ENCODE assay signal across 16 cellular contexts in genomic region chr3:49994476-49994875, GRCh38. TPM values are rescaled to one million over a fixed set of nuclear protein-coding genes. Genes with fewer than 3 reads are reported as not detected.
DNase-seq lines count a peak whose midpoint lies in the region; ATAC-seq and TF ChIP-seq lines count a peak whose summit lies in the region.
"Had no signal": no experiment of that assay in that cellular context is flagged by ENCODE, and none has a peak within 500 bp of the region (broad histone marks: within the 10 kb centered on the region; RNA-seq: fewer than 3 reads in every experiment).

No MANE protein-coding gene starts in this region.

- DNase-seq in GM23338 (ENCODE audit: low spot score) (no peak), T-helper 17 cell (no peak), progenitor cell of endocrine pancreas (ENCODE audit: low spot score, unreplicated experiment) (no peak), AML-193 (lab: John Stamatoyannopoulos, UW) (no peak), ACHN (no peak), amniotic stem cell (lab: John Stamatoyannopoulos, UW) (no peak)
- no peak for DNase-seq in central memory CD8-positive, alpha-beta T cell (ENCODE audit: low spot score in 2 of 2)
- DNase-seq: C1 segment of cervical spinal cord; CD4-positive, alpha-beta memory T cell; COR-L47; DMS153; DND-41; GOT3; HCEC 1CT had no signal

- H3K79me2 ChIP-seq in GM23338 (replicated peaks; ENCODE audit: insufficient read depth): peaks cover 12% of the 10 kb centered on the region; the same call in 1 of the 2 replicates

- in situ Hi-C loops in ACHN (cut with HindIII; ENCODE audit: low pct_ligation_motif_present, low pct_unique_long_range_greater_than_20kb, low sequenced_read_pairs): no loop called here

- no peak overlapping the region; the same call in 1 of the 2 replicates for H3K27ac Mint-ChIP-seq in GM23338
- peak overlapping the region; percentile 85 for H3K27ac Mint-ChIP-seq in T-helper 17 cell
- peak overlapping the region; percentile 51 for H3K27ac Mint-ChIP-seq in central memory CD8-positive, alpha-beta T cell (ENCODE audit: low read depth)
- H3K27ac Mint-ChIP-seq in progenitor cell of endocrine pancreas: peak overlapping the region; percentile 74

- H3K4me1 Mint-ChIP-seq in GM23338 (peaks cover 21% of the 10 kb centered on the region), T-helper 17 cell (peaks cover 8% of the 10 kb centered on the region), progenitor cell of endocrine pancreas (ENCODE audit: low read depth) (peaks cover 19% of the 10 kb centered on the region)
- H3K4me1 Mint-ChIP-seq in central memory CD8-positive, alpha-beta T cell: peaks cover 12% of the 10 kb centered on the region

- no peak for ATAC-seq in GM23338
- no peak for ATAC-seq in T-helper 17 cell
- no peak for ATAC-seq in central memory CD8-positive, alpha-beta T cell (replicated peaks; ENCODE audit: extremely low read depth, poor library complexity, severe bottlenecking)
- no peak for ATAC-seq in GM18873 (IDR thresholded peaks at IDR 0.05; ENCODE audit: low FRiP score, unreplicated experiment)

- H4K20me1 ChIP-seq in GM23338 (replicated peaks; ENCODE audit: insufficient read depth): peaks cover 17% of the 10 kb centered on the region; the same call in 1 of the 2 replicates

- no peak overlapping the region for H3K4me2 ChIP-seq in GM23338

- H3K4me3 ChIP-seq in GM23338: no peak overlapping the region

- H3K36me3 ChIP-seq in GM23338 (ENCODE audit: insufficient read depth): peaks cover 4% of the 10 kb centered on the region; the same call in 1 of the 2 replicates

- TF ChIP-seq CTCF in GM23338 (conservative IDR thresholded peaks at IDR 0.05; ENCODE audit: low read depth in 2 of 2): no peak
- TF ChIP-seq CTCF in progenitor cell of endocrine pancreas (IDR thresholded peaks at IDR 0.05; ENCODE audit: unreplicated experiment): no peak

- no peaks in the 10 kb centered on the region for H3K9me2 ChIP-seq in GM23338 (ENCODE audit: insufficient read depth)

- H3K27me3 ChIP-seq in GM23338 (ENCODE audit: insufficient read depth): no peaks in the 10 kb centered on the region

- no peaks in the 10 kb centered on the region for H3K27me3 Mint-ChIP-seq in GM23338 (ENCODE audit: insufficient read depth, low read depth, poor library complexity)
- no peaks in the 10 kb centered on the region for H3K27me3 Mint-ChIP-seq in T-helper 17 cell
- no peaks in the 10 kb centered on the region for H3K27me3 Mint-ChIP-seq in central memory CD8-positive, alpha-beta T cell
- H3K27me3 Mint-ChIP-seq in progenitor cell of endocrine pancreas: no peaks in the 10 kb centered on the region
- H3K27me3 Mint-ChIP-seq: CD4-positive, alpha-beta memory T cell had no signal

- no peaks in the 10 kb centered on the region for H3F3A ChIP-seq in GM23338 (replicated peaks; ENCODE audit: low read depth)

- peaks cover 8% of the 10 kb centered on the region for H3K4me1 ChIP-seq in GM23338 (ENCODE audit: insufficient read depth)

- H3K9me3 Mint-ChIP-seq in GM23338 (no peaks in the 10 kb centered on the region), progenitor cell of endocrine pancreas (ENCODE audit: low read depth) (no peaks in the 10 kb centered on the region)
- H3K9me3 Mint-ChIP-seq in central memory CD8-positive, alpha-beta T cell: no peaks in the 10 kb centered on the region
- H3K9me3 Mint-ChIP-seq: CD4-positive, alpha-beta memory T cell had no signal

- no peaks in the 10 kb centered on the region; the same call in 2 of the 3 replicates for H3K36me3 Mint-ChIP-seq in GM23338 (ENCODE audit: low read depth)
- H3K36me3 Mint-ChIP-seq in T-helper 17 cell (ENCODE audit: low read depth): no peaks in the 10 kb centered on the region
- H3K36me3 Mint-ChIP-seq in central memory CD8-positive, alpha-beta T cell (ENCODE audit: insufficient read depth): peaks cover 21% of the 10 kb centered on the region
- peaks cover 3% of the 10 kb centered on the region for H3K36me3 Mint-ChIP-seq in progenitor cell of endocrine pancreas (ENCODE audit: insufficient read depth)

- H3K4me3 Mint-ChIP-seq in GM23338 (no peak overlapping the region), T-helper 17 cell (no peak overlapping the region), progenitor cell of endocrine pancreas (ENCODE audit: low read depth) (no peak overlapping the region)
- no peak overlapping the region for H3K4me3 Mint-ChIP-seq in central memory CD8-positive, alpha-beta T cell
- H3K4me3 Mint-ChIP-seq: CD4-positive, alpha-beta memory T cell had no signal

- no peak overlapping the region for H2AFZ ChIP-seq in GM23338

- H3K27ac ChIP-seq in GM23338 (ENCODE audit: low read depth): 0 out of 2 replicates have a peak overlapping the region, but pooled peaks have one; percentile 20
- H3K27ac ChIP-seq: 22Rv1 had no signal

- H3K9me3 ChIP-seq in T-helper 17 cell (ENCODE audit: control insufficient read depth, low read length, poor library complexity, severe bottlenecking): no peaks in the 10 kb centered on the region

TF ChIP-seq in GM23338, 12 proteins besides CTCF, POLR2A, EP300 and RAD21 (continues in another document):
- no peak for TF ChIP-seq STAT1 (IDR thresholded peaks at IDR 0.05; ENCODE audit: unreplicated experiment)
- TF ChIP-seq NANOG (IDR thresholded peaks at IDR 0.05; ENCODE audit: borderline replicate concordance): no peak
- TF ChIP-seq ETS1 (IDR thresholded peaks at IDR 0.05): no peak
- TF ChIP-seq JUNB (IDR thresholded peaks at IDR 0.05; ENCODE audit: unreplicated experiment): no peak
- no peak for TF ChIP-seq ZNF462 (CRISPR knock-in tag; IDR thresholded peaks at IDR 0.05)
- TF ChIP-seq ZNF114 (CRISPR knock-in tag; IDR thresholded peaks at IDR 0.05): no peak

RNA-seq across cellular contexts. Expression of gene RBM6, which starts 54.5 kb away (rescaled TPM):
- 62.0 and 66.6 TPM in 2 replicates for total RNA-seq in GM23338 (2014; rRNA removed; shearing (Covaris generic))
- polyA plus RNA-seq in GM23338 (2016; fragmentation: Nextera tagmentation; extraction: Ambion mirVana): 76.2 and 97.6 TPM in 2 replicates
- total RNA-seq in T-helper 17 cell (100 to 1,000 TPM; 129 to 148 TPM), progenitor cell of endocrine pancreas (144 and 151 TPM in 2 replicates)
